8 cellular contexts compared by ENCODE assay signal in the genomic region with DNA sequence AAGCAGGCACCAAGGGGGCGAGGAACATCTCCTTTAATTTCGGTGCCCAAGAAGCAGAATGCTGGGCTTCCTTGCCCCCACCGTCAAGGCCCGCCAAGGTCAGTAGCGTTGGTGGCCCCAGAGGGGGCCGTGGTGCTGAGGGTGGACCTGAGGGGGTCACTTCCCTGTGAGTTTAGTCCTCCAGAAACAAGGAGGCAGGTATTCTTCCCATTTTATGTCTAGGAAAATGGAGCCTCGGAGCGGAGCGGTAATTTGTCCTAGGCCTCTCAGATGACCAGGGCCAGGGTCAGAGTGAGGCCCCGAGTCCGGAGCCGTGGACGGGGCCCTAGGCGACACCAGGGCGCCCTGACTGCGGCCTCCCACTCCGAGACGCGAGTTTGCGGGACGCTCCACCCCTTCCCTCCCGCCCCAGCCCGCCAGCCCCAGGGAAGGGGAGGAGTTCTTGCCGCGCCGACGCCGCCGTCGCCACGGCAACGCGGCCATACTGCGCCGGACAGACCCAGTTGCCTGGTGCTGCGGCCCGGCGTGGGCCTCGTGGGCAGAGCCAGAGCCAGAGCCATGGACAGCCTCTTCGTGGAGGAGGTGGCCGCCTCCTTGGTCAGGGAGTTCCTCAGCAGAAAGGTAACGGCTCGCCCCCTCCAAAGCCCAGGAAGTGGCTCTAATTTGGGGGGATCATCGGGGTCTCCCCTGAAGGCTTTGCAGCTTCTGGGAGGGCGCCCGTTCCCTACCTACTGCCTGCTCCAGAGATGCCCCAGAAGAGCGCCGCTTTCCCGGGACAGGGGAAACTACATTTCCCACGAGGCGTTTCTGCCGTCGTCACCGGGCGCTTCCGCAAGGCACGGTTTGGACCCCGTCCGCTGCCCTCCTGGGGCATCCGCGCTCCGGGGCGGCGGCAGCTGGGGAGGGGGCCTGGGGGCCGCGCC. TPM values are rescaled to one million over a fixed set of nuclear protein-coding genes. Genes with fewer than 3 reads are reported as not detected.
DNase-seq lines count a peak whose midpoint lies in the region; ATAC-seq and TF ChIP-seq lines count a peak whose summit lies in the region.

A gene (plus strand): TSS at position 482 of the 923 bp plus-strand sequence. CDS start 77 bp downstream, at position 559.

- H3K9me3 ChIP-seq in left lung = no peaks in the 10 kb centered on the region

- H3K9me3 Mint-ChIP-seq in dendritic cell treated with granulocyte-macrophage colony-stimulating factor and Interleukin-4, amounts not matched to agents 40 ng/mL and 50 ng/mL, for 4 days = no peaks in the 10 kb centered on the region

- peaks cover 0 to 20% of the 10 kb centered on the region in 2 donors for H3K4me1 ChIP-seq in left lung

- H3K36me3 Mint-ChIP-seq in dendritic cell treated with granulocyte-macrophage colony-stimulating factor and Interleukin-4, amounts not matched to agents 40 ng/mL and 50 ng/mL, for 4 days (ENCODE audit: low read depth) = no peaks in the 10 kb centered on the region

- intact Hi-C loops in dendritic cell treated with granulocyte-macrophage colony-stimulating factor and Interleukin-4, amounts not matched to agents 40 ng/mL and 50 ng/mL, for 4 days (cut with micrococcal nuclease) = no loop called here
- intact Hi-C loops in left lung (cut with DNase I) = no loop called here

- peak within 1 kb of the TSS; percentile 76 for H3K4me3 Mint-ChIP-seq in dendritic cell treated with granulocyte-macrophage colony-stimulating factor and Interleukin-4, amounts not matched to agents 40 ng/mL and 50 ng/mL, for 4 days

- H3K27ac Mint-ChIP-seq in dendritic cell treated with granulocyte-macrophage colony-stimulating factor and Interleukin-4, amounts not matched to agents 40 ng/mL and 50 ng/mL, for 4 days = peak within 1 kb of the TSS; percentile 72

- H3K36me3 ChIP-seq in left lung = no peaks in the 10 kb centered on the region

- ATAC-seq in HG03064 (IDR thresholded peaks at IDR 0.05; ENCODE audit: low read depth, unreplicated experiment) (peak; percentile 75), left lung (peak; percentile 96)

- H3K27me3 Mint-ChIP-seq in dendritic cell treated with granulocyte-macrophage colony-stimulating factor and Interleukin-4, amounts not matched to agents 40 ng/mL and 50 ng/mL, for 4 days = peaks cover 12% of the 10 kb centered on the region

- TF ChIP-seq CTCF in left lung (IDR thresholded peaks at IDR 0.05) = no peak

- peaks cover 5% of the 10 kb centered on the region for H3K4me1 Mint-ChIP-seq in dendritic cell treated with granulocyte-macrophage colony-stimulating factor and Interleukin-4, amounts not matched to agents 40 ng/mL and 50 ng/mL, for 4 days (ENCODE audit: low read depth)

- DNase-seq in NCI-H1436 (lab: John Stamatoyannopoulos, UW) (peak; percentile 63), NCI-H1436 treated with DMSO at 0.1 percent for 48 hours (lab: John Stamatoyannopoulos, UW) (no peak), NCI-H226 (peak; percentile 92), left lung (peak; percentile 86 to 93)
- peak; percentile 44 to 54 for DNase-seq in activated CD4-positive, alpha-beta T cell treated with anti-CD3 and anti-CD28 coated beads, Interleukin-2, amount 50 U/mL, for 4 hours
- peak; percentile 53 for DNase-seq in stimulated activated CD4-positive, alpha-beta T cell treated with anti-CD3 and anti-CD28 coated beads, Interleukin-2, amount 100 ng/mL, for 4 hours (ENCODE audit: low read depth)

- H3K27me3 ChIP-seq in left lung = no peaks in the 10 kb centered on the region

- H3K27ac ChIP-seq in left lung = peak within 1 kb of the TSS; percentile 75 to 84

- peak within 1 kb of the TSS; percentile 53 to 66 for H3K4me3 ChIP-seq in left lung

RNA-seq across cellular contexts. Expression of the gene that starts here (rescaled TPM):
- 1 to 10 TPM; 8.0 to 9.4 TPM for total RNA-seq in left lung
